1 cellular context compared by ENCODE assay signal in the genomic region with DNA sequence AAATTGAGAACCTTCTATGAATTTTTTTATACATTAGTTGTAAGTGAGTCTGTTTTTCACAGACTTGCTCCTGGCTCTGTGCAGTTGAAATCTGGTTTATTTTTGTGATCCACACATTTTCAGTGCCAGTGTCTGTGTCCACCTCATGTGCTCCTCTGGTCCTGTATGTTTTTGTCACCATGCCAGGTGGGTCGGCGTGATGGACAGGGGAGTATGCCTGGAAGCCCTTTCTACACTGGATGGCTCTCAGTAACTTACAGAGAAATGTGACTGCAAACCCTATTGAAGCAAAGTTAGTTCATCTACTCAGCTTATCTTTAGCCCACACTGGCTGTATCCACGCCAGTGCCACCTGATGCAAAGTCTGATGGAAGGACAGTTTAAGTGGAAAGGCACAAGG.
TF ChIP-seq lines count a peak whose summit lies in the region.

No MANE protein-coding gene starts in this region.

TF ChIP-seq in H1, 55 proteins besides CTCF, POLR2A, EP300 and RAD21:
- TF ChIP-seq, protein P1, sequence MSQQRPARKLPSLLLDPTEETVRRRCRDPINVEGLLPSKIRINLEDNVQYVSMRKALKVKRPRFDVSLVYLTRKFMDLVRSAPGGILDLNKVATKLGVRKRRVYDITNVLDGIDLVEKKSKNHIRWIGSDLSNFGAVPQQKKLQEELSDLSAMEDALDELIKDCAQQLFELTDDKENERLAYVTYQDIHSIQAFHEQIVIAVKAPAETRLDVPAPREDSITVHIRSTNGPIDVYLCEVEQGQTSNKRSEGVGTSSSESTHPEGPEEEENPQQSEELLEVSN (IDR thresholded peaks at IDR 0.05): no peak
- no peak for TF ChIP-seq TBP (IDR thresholded peaks at IDR 0.05; ENCODE audit: low read depth, low read length)
- no peak for TF ChIP-seq TEAD4 (IDR thresholded peaks at IDR 0.05; ENCODE audit: low read depth, low read length)
- TF ChIP-seq CEBPB (IDR thresholded peaks at IDR 0.05; ENCODE audit: low read depth, low read length): no peak
- TF ChIP-seq TAF1 (IDR thresholded peaks at IDR 0.05; ENCODE audit: low read depth, low read length): no peak
